In the genomic region with DNA sequence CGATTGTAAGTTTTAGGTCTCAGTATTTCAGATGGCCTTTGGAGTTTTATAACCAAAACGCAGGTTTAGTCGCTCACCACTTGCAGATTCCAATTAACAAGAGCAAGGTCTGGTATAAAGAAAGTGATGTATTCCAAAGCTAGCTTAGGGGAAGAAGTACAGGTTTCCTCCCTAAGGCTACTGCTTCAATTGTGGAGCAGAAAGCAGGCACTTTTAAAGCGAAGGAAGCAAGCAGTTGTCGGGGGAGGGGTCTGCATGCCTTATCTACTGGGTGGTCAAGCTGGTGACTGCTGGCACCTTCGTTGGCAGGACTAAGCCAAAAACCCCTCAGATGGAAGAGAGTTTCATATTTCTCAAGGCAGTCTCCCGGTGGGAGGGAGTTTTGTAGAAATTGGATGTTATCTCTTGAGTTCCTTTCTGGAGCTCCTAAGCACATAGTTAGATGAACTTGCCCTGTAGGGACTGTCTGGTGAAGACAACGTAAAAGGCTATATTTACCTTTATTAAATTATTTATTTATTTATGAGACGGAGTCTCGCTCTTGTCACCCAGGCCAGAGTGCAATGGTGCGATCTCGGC, we compare ENCODE assay signal across 1 cellular context.
TF ChIP-seq lines count a peak whose summit lies in the region.

No MANE protein-coding gene starts in this region.

TF ChIP-seq in HCT116, 20 proteins besides CTCF, POLR2A, EP300 and RAD21:
- no peak for TF ChIP-seq EZH2 (IDR thresholded peaks at IDR 0.05)
- TF ChIP-seq, protein P1, sequence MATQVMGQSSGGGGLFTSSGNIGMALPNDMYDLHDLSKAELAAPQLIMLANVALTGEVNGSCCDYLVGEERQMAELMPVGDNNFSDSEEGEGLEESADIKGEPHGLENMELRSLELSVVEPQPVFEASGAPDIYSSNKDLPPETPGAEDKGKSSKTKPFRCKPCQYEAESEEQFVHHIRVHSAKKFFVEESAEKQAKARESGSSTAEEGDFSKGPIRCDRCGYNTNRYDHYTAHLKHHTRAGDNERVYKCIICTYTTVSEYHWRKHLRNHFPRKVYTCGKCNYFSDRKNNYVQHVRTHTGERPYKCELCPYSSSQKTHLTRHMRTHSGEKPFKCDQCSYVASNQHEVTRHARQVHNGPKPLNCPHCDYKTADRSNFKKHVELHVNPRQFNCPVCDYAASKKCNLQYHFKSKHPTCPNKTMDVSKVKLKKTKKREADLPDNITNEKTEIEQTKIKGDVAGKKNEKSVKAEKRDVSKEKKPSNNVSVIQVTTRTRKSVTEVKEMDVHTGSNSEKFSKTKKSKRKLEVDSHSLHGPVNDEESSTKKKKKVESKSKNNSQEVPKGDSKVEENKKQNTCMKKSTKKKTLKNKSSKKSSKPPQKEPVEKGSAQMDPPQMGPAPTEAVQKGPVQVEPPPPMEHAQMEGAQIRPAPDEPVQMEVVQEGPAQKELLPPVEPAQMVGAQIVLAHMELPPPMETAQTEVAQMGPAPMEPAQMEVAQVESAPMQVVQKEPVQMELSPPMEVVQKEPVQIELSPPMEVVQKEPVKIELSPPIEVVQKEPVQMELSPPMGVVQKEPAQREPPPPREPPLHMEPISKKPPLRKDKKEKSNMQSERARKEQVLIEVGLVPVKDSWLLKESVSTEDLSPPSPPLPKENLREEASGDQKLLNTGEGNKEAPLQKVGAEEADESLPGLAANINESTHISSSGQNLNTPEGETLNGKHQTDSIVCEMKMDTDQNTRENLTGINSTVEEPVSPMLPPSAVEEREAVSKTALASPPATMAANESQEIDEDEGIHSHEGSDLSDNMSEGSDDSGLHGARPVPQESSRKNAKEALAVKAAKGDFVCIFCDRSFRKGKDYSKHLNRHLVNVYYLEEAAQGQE (IDR thresholded peaks at IDR 0.05; ENCODE audit: low read depth): no peak
- no peak for TF ChIP-seq SP1 (IDR thresholded peaks at IDR 0.05; ENCODE audit: low read depth)
- TF ChIP-seq ELF1 (IDR thresholded peaks at IDR 0.05; ENCODE audit: borderline replicate concordance, low read depth): no peak
- no peak for TF ChIP-seq ZNF274 (IDR thresholded peaks at IDR 0.05; ENCODE audit: low read depth, low read length)
- no peak for TF ChIP-seq EZH2phosphoT487 (IDR thresholded peaks at IDR 0.05; ENCODE audit: borderline replicate concordance)
- no peak for TF ChIP-seq POLR2AphosphoS5 (IDR thresholded peaks at IDR 0.05; ENCODE audit: low read depth, low read length)
- TF ChIP-seq FOSL1 (IDR thresholded peaks at IDR 0.05; ENCODE audit: low read depth): no peak
- no peak for TF ChIP-seq SIN3A (IDR thresholded peaks at IDR 0.05; ENCODE audit: low read depth)
- no peak for TF ChIP-seq SRF (IDR thresholded peaks at IDR 0.05; ENCODE audit: low read depth)
